Comparison of ENCODE assay signal across 1 cellular context in genomic region chr18:31102020-31102684, GRCh38.
TF ChIP-seq lines count a peak whose summit lies in the region.

Gene DSC2 (minus strand): TSS chr18:31102421. CDS start chr18:31101971, 450 bp downstream.

TF ChIP-seq in HepG2, 621 proteins besides CTCF, POLR2A, EP300 and RAD21 (continued from another document and continues in another):
- no peak for TF ChIP-seq ATF2 (CRISPR knock-in tag; IDR thresholded peaks at IDR 0.05)
- 0 out of 2 replicates have a peak, but pooled peaks have one; percentile 36 for TF ChIP-seq ZNF274 (CRISPR knock-in tag; IDR thresholded peaks at IDR 0.05)
- no peak for TF ChIP-seq ZNF552 (CRISPR knock-in tag; IDR thresholded peaks at IDR 0.05; ENCODE audit: borderline replicate concordance)
- TF ChIP-seq MED8 (CRISPR knock-in tag; IDR thresholded peaks at IDR 0.05; ENCODE audit: insufficient replicate concordance): peak; percentile 40
- no peak for TF ChIP-seq RELA (CRISPR knock-in tag; IDR thresholded peaks at IDR 0.05)
- no peak for TF ChIP-seq TFDP1 (CRISPR knock-in tag; IDR thresholded peaks at IDR 0.05; ENCODE audit: borderline replicate concordance)
- TF ChIP-seq KDM2A (CRISPR knock-in tag; IDR thresholded peaks at IDR 0.05; ENCODE audit: borderline replicate concordance, low read depth): peak; percentile 76
- TF ChIP-seq KAT2B (IDR thresholded peaks at IDR 0.05; ENCODE audit: borderline replicate concordance, low read depth, low read length): no peak
- TF ChIP-seq ZFP91 (CRISPR knock-in tag; IDR thresholded peaks at IDR 0.05; ENCODE audit: borderline replicate concordance): peak; percentile 73; the same call in 1 of the 2 replicates
- TF ChIP-seq ZNF17 (CRISPR knock-in tag; IDR thresholded peaks at IDR 0.05): no peak
- TF ChIP-seq ZNF124 (CRISPR knock-in tag; IDR thresholded peaks at IDR 0.05): no peak
- TF ChIP-seq IRX3 (CRISPR knock-in tag; IDR thresholded peaks at IDR 0.05; ENCODE audit: borderline replicate concordance, low read depth): no peak
- 0 out of 2 replicates have a peak, but pooled peaks have one; percentile 41 for TF ChIP-seq ZNF597 (CRISPR knock-in tag; IDR thresholded peaks at IDR 0.05)
- TF ChIP-seq FOXO1 (CRISPR knock-in tag; IDR thresholded peaks at IDR 0.05): peak; percentile 59; the same call in 1 of the 2 replicates
- no peak for TF ChIP-seq NKX3-1 (CRISPR knock-in tag; IDR thresholded peaks at IDR 0.05)
- peak; percentile 60; the same call in 1 of the 2 replicates for TF ChIP-seq ZNF331 (CRISPR knock-in tag; IDR thresholded peaks at IDR 0.05)
- TF ChIP-seq MXD3 (CRISPR knock-in tag; IDR thresholded peaks at IDR 0.05): peak; percentile 13; the same call in 1 of the 2 replicates
- no peak for TF ChIP-seq ZNF496 (CRISPR knock-in tag; IDR thresholded peaks at IDR 0.05; ENCODE audit: insufficient replicate concordance)
- TF ChIP-seq RARA (CRISPR knock-in tag; IDR thresholded peaks at IDR 0.05): peak; percentile 87
- TF ChIP-seq ZNF253 (CRISPR knock-in tag; IDR thresholded peaks at IDR 0.05; ENCODE audit: borderline replicate concordance): no peak
- TF ChIP-seq GABPA (IDR thresholded peaks at IDR 0.05; ENCODE audit: low read depth, low read length): no peak
- no peak for TF ChIP-seq GABPA (CRISPR knock-in tag; IDR thresholded peaks at IDR 0.05; ENCODE audit: low read depth)
- no peak; the same call in 1 of the 2 replicates for TF ChIP-seq ZKSCAN8 (CRISPR knock-in tag; IDR thresholded peaks at IDR 0.05; ENCODE audit: borderline replicate concordance)
- no peak for TF ChIP-seq TRIM22 (IDR thresholded peaks at IDR 0.05)
- TF ChIP-seq PHF21A (CRISPR knock-in tag; IDR thresholded peaks at IDR 0.05): no peak; the same call in 1 of the 2 replicates
- no peak for TF ChIP-seq ZNF337 (CRISPR knock-in tag; IDR thresholded peaks at IDR 0.05; ENCODE audit: borderline replicate concordance, low read depth)
- TF ChIP-seq KIAA2018 (CRISPR knock-in tag; IDR thresholded peaks at IDR 0.05; ENCODE audit: borderline replicate concordance): no peak
- TF ChIP-seq KDM3A (CRISPR knock-in tag; IDR thresholded peaks at IDR 0.05; ENCODE audit: low read depth): peak; percentile 39; the same call in 1 of the 2 replicates
- TF ChIP-seq ZBTB46 (CRISPR knock-in tag; IDR thresholded peaks at IDR 0.05; ENCODE audit: borderline replicate concordance): no peak
- no peak for TF ChIP-seq PBX3 (CRISPR knock-in tag; IDR thresholded peaks at IDR 0.05; ENCODE audit: borderline replicate concordance)
- TF ChIP-seq ZNF441 (CRISPR knock-in tag; IDR thresholded peaks at IDR 0.05; ENCODE audit: borderline replicate concordance): peak; percentile 99
- TF ChIP-seq ZNF280B (CRISPR knock-in tag; IDR thresholded peaks at IDR 0.05; ENCODE audit: borderline replicate concordance): 0 out of 2 replicates have a peak, but pooled peaks have one; percentile 68
- TF ChIP-seq KDM1A (CRISPR knock-in tag; IDR thresholded peaks at IDR 0.05): no peak
- no peak for TF ChIP-seq ZNF543 (CRISPR knock-in tag; IDR thresholded peaks at IDR 0.05)
- no peak for TF ChIP-seq ZNF782 (CRISPR knock-in tag; IDR thresholded peaks at IDR 0.05; ENCODE audit: borderline replicate concordance)
- peak; percentile 56; the same call in 1 of the 2 replicates for TF ChIP-seq TFAP4 (IDR thresholded peaks at IDR 0.05; ENCODE audit: borderline replicate concordance, low read depth)
- peak in 1 of 2 experiments; percentile 58; a peak in 3 of 4 replicates for TF ChIP-seq NR2F1 (CRISPR knock-in tag; IDR thresholded peaks at IDR 0.05)
- TF ChIP-seq YEATS2 (CRISPR knock-in tag; IDR thresholded peaks at IDR 0.05; ENCODE audit: borderline replicate concordance): no peak
